15 cellular contexts compared by ENCODE assay signal in the genomic region with DNA sequence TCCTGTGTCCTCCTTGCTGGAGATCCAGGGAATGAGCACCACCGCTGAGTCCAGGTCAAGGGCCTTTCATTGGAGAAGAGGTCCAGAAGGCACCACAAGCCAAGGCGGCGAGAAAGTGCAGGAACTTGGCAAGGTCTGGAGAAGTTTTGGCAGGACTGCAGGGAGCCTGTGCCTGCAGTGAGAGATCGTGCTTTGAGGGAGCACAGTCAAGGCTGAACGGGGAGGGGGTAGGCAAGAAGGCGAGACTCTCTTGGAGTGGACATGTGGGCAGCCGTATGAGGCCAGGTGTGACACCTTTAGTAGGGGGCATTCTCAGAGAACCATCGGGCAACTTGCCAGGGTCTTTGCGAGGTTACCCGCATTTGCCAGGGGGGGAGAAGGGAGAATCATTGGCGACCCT. TPM values are rescaled to one million over a fixed set of nuclear protein-coding genes. Genes with fewer than 3 reads are reported as not detected.
DNase-seq lines count a peak whose midpoint lies in the region; ATAC-seq and TF ChIP-seq lines count a peak whose summit lies in the region.
"Had no signal": no experiment of that assay in that cellular context is flagged by ENCODE, and none has a peak within 500 bp of the region (broad histone marks: within the 10 kb centered on the region; RNA-seq: fewer than 3 reads in every experiment).

No MANE protein-coding gene starts in this region.

- no peak overlapping the region for H3K27ac Mint-ChIP-seq in progenitor cell of endocrine pancreas
- H3K27ac Mint-ChIP-seq: CD4-positive, alpha-beta T cell had no signal

- no peaks in the 10 kb centered on the region for H3K36me3 Mint-ChIP-seq in progenitor cell of endocrine pancreas (ENCODE audit: insufficient read depth)

- ATAC-seq in GM21576 (IDR thresholded peaks at IDR 0.05; ENCODE audit: unreplicated experiment) (no peak), HG02884 (IDR thresholded peaks at IDR 0.05; ENCODE audit: unreplicated experiment) (no peak)

- intact Hi-C loops in prostate gland (cut with DNase I): no loop called here

- no peak overlapping the region for H3K4me3 Mint-ChIP-seq in progenitor cell of endocrine pancreas (ENCODE audit: low read depth)
- H3K4me3 Mint-ChIP-seq: CD4-positive, alpha-beta T cell had no signal

- peaks cover 11% of the 10 kb centered on the region for H3K4me1 Mint-ChIP-seq in progenitor cell of endocrine pancreas (ENCODE audit: low read depth)

- peaks cover 40% of the 10 kb centered on the region for H3K4me1 ChIP-seq in prostate gland (replicated peaks)
- H3K4me1 ChIP-seq: HAP-1 had no signal

- 57% methylated on average over 11 of the region's 11 CpGs for WGBS in prostate gland

- H3K27me3 Mint-ChIP-seq in progenitor cell of endocrine pancreas: peaks cover 19% of the 10 kb centered on the region

- no peaks in the 10 kb centered on the region for H3K9me3 Mint-ChIP-seq in progenitor cell of endocrine pancreas (ENCODE audit: low read depth)
- H3K9me3 Mint-ChIP-seq: CD4-positive, alpha-beta T cell had no signal

- no peaks in the 10 kb centered on the region for H3K9me3 ChIP-seq in MG63
- no peaks in the 10 kb centered on the region for H3K9me3 ChIP-seq in prostate gland
- H3K9me3 ChIP-seq: HAP-1 had no signal

- H3K27me3 ChIP-seq in MG63 (no peaks in the 10 kb centered on the region), prostate gland (replicated peaks; ENCODE audit: insufficient read depth) (no peaks in the 10 kb centered on the region)

- peak; percentile 36 for DNase-seq in MG63
- DNase-seq in fibroblast of the aortic adventitia (ENCODE audit: low read depth): peak; percentile 55
- DNase-seq in medulla oblongata (ENCODE audit: extremely low spot score): peak; percentile 53
- no peak for DNase-seq in prostate gland (ENCODE audit: low spot score)
- DNase-seq in progenitor cell of endocrine pancreas (ENCODE audit: low spot score, unreplicated experiment): no peak
- no peak for DNase-seq in NCI-H187 treated with DMSO at 0.1 percent for 48 hours (lab: John Stamatoyannopoulos, UW)
- DNase-seq: ACHN; CD4-positive, alpha-beta T cell; Kasumi-1; NCI-H1105; NCI-H187 had no signal

- TF ChIP-seq CTCF in fibroblast of the aortic adventitia (IDR thresholded peaks at IDR 0.05; ENCODE audit: insufficient read depth, low read length) (no peak), prostate gland (IDR thresholded peaks at IDR 0.05) (no peak), progenitor cell of endocrine pancreas (IDR thresholded peaks at IDR 0.05; ENCODE audit: unreplicated experiment) (no peak)

- no peaks in the 10 kb centered on the region for H3K36me3 ChIP-seq in MG63
- no peaks in the 10 kb centered on the region for H3K36me3 ChIP-seq in prostate gland
- H3K36me3 ChIP-seq: HAP-1 had no signal

- H3K4me3 ChIP-seq in MG63 (no peak overlapping the region), fibroblast of the aortic adventitia (ENCODE audit: low read depth, low read length) (no peak overlapping the region), prostate gland (no peak overlapping the region)
- H3K4me3 ChIP-seq: HAP-1, SK-N-MC had no signal

- H3K27ac ChIP-seq in prostate gland: peak overlapping the region; percentile 81 to 88
- H3K27ac ChIP-seq: SK-N-MC had no signal

- no peak for TF ChIP-seq POLR2A in prostate gland (IDR thresholded peaks at IDR 0.05)

RNA-seq across cellular contexts. Expression of a gene that starts 30.5 kb away (rescaled TPM):
- total RNA-seq in MG63 (2014; rRNA removed; shearing (Covaris generic); ENCODE audit: low replicate concordance): 1.0 and 1.3 TPM in 2 replicates
- 0.27 TPM in 1 of 2 replicates, not detected in the other for total RNA-seq in fibroblast of the aortic adventitia (ENCODE audit: low replicate concordance)
- total RNA-seq in prostate gland: 1 to 10 TPM in 1 of 2 donors, under 1 TPM in 1; 0.09 to 1.2 TPM
- 1.2 and 2.0 TPM in 2 replicates for total RNA-seq in progenitor cell of endocrine pancreas
- total RNA-seq: CD4-positive, alpha-beta T cell had no signal

RNA-seq across cellular contexts. Expression of a gene that starts 41.9 kb away (rescaled TPM):
- total RNA-seq in MG63 (2014; rRNA removed; shearing (Covaris generic); ENCODE audit: low replicate concordance): 3.7 and 9.9 TPM in 2 replicates
- total RNA-seq in fibroblast of the aortic adventitia (ENCODE audit: low replicate concordance) (7.0 and 112 TPM in 2 replicates), prostate gland (100 to 1,000 TPM; 114 to 199 TPM), progenitor cell of endocrine pancreas (10.3 and 11.7 TPM in 2 replicates)
- total RNA-seq: CD4-positive, alpha-beta T cell had no signal

Comparison
In these comparisons a context has a peak if more than half of its experiments do, and no peak if none do; other contexts are left out.
1. DNase-seq: peak in MG63 (single experiment), fibroblast of the aortic adventitia (single experiment) and medulla oblongata (single experiment); none in prostate gland (single experiment), progenitor cell of endocrine pancreas (single experiment) and NCI-H187 treated with DMSO at 0.1 percent for 48 hours (single experiment).